1 cellular context compared by ENCODE assay signal in genomic region chr17:39150104-39150634, GRCh38.
TF ChIP-seq lines count a peak whose summit lies in the region.

No MANE protein-coding gene starts in this region.

TF ChIP-seq in HEK293T, 16 proteins besides CTCF, POLR2A, EP300 and RAD21 (continued from another document):
- TF ChIP-seq, protein P1, sequence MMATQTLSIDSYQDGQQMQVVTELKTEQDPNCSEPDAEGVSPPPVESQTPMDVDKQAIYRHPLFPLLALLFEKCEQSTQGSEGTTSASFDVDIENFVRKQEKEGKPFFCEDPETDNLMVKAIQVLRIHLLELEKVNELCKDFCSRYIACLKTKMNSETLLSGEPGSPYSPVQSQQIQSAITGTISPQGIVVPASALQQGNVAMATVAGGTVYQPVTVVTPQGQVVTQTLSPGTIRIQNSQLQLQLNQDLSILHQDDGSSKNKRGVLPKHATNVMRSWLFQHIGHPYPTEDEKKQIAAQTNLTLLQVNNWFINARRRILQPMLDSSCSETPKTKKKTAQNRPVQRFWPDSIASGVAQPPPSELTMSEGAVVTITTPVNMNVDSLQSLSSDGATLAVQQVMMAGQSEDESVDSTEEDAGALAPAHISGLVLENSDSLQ (IDR thresholded peaks at IDR 0.05): no peak
- no peak for TF ChIP-seq L3MBTL2 (conservative IDR thresholded peaks at IDR 0.05)
- no peak for TF ChIP-seq FOXK2 (IDR thresholded peaks at IDR 0.05)
- no peak for TF ChIP-seq TARDBP (IDR thresholded peaks at IDR 0.05)
- no peak for TF ChIP-seq SUZ12 (IDR thresholded peaks at IDR 0.05)
- TF ChIP-seq CTBP1 (IDR thresholded peaks at IDR 0.05; ENCODE audit: borderline replicate concordance): no peak
- no peak for TF ChIP-seq ELF4 (IDR thresholded peaks at IDR 0.05)
